In the genomic region with DNA sequence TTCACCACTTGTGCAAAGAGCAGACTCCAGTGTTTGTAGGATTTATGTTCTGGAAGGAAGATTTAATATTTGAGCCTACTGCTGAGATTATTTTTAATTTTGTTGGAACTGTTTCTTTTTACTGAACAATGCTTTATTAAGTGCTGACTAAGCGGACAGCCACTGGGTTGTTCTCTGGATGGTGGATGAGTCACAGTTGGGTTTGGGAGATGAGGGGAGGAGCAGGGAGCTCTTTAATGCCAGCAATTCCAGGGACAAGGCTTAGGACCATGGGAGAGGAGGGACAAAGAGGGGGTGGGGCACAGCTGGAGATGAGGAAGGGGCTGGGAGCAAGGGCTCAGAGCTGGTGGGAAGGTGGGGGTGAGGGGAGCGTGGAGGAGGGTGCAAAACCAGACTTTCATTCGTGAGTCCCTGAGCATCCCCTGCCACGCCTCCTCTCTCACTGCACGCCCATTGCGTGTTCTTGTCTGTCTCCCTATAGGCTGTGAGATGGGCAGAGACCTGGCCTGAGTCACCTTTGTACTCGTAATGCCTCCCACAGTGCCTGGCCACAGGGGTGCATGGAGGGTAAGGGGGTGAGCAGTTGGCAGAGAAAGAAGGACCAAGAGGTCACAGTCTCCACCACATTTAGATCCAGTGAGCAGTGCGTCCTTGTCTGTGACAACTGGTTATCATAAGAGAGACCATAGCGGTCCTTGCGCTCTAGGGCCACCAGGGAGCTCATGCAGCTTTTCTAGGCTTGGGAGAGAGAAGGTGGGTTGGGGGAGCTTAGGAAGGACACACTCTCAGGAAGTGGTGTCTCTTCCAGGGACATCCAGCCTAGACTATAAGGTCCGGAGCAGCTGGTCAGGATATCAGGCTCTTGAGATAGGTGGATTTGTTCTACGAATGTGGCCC, we compare ENCODE assay signal across 11 cellular contexts. TPM values are rescaled to one million over a fixed set of nuclear protein-coding genes. Genes with fewer than 3 reads are reported as not detected.
DNase-seq lines count a peak whose midpoint lies in the region; ATAC-seq, FAIRE-seq and TF ChIP-seq lines count a peak whose summit lies in the region.
"Had no signal": no experiment of that assay in that cellular context is flagged by ENCODE, and none has a peak within 500 bp of the region (broad histone marks: within the 10 kb centered on the region; RNA-seq: fewer than 3 reads in every experiment).

No MANE protein-coding gene starts in this region.

- H3K36me3 Mint-ChIP-seq in glutamatergic neuron (ENCODE audit: unreplicated experiment), result no peaks in the 10 kb centered on the region
- no peaks in the 10 kb centered on the region for H3K36me3 Mint-ChIP-seq in CD8-positive, alpha-beta memory T cell

- FAIRE-seq in HepG2 (lab: Jason Lieb, UNC), result no peak

- intact Hi-C loops in HepG2 (cut with micrococcal nuclease; ENCODE audit: unreplicated experiment) (no loop called here), right lobe of liver (cut with DNase I) (loop anchor here in 1 of 2 donors (5.0 kb wide), 1 partner anchor 109 kb away; no protein-coding TSS in a partner anchor)

- no peaks in the 10 kb centered on the region for H3K36me3 ChIP-seq in HepG2 (replicated peaks in 1 of 2; ENCODE audit: control insufficient read depth in 1 of 2, insufficient read depth in 2 of 2, low read length in 2 of 2)
- H3K36me3 ChIP-seq in right lobe of liver, result no peaks in the 10 kb centered on the region
- no peaks in the 10 kb centered on the region for H3K36me3 ChIP-seq in CD8-positive, alpha-beta memory T cell (ENCODE audit: insufficient read depth, low read length)
- H3K36me3 ChIP-seq: BLaER1 treated with 17β-estradiol and CSF1 and Interleukin-3, amounts not matched to agents 10 nM and 100 nM; lower lobe of right lung had no signal

- H3K4me1 ChIP-seq in HepG2 (ENCODE audit: insufficient read depth, low read length) (peaks cover 29% of the 10 kb centered on the region), right lobe of liver (no peaks in the 10 kb centered on the region)
- no peaks in the 10 kb centered on the region for H3K4me1 ChIP-seq in CD8-positive, alpha-beta memory T cell (ENCODE audit: insufficient read depth, low read length)

- no peak overlapping the region for H3K9ac ChIP-seq in HepG2 (ENCODE audit: insufficient read depth, low read depth, low read length)
- H3K9ac ChIP-seq: BLaER1 treated with 17β-estradiol and CSF1 and Interleukin-3, amounts not matched to agents 10 nM and 100 nM had no signal

- POLR2A ChIA-PET in HepG2 (lab: Yijun Ruan, JAX), result interaction anchor here (1.4 kb wide), 1 partner anchor 48 kb away, joined by 3 read pairs; the partner anchor contains the start of gene STK11IP
- POLR2A ChIA-PET in CD8-positive, alpha-beta memory T cell (lab: Charles Lee), result no interaction called here

- TF ChIP-seq POLR2A in HepG2 (IDR thresholded peaks at IDR 0.05; ENCODE audit: insufficient read depth in 1 of 2, low read depth in 2 of 2, low read length in 2 of 2) (no peak), right lobe of liver (IDR thresholded peaks at IDR 0.05) (no peak)

- no peaks in the 10 kb centered on the region for H4K20me1 ChIP-seq in HepG2 (ENCODE audit: insufficient read depth, low read length)

- no peak for ATAC-seq in HepG2
- no peak for ATAC-seq in right lobe of liver

- peaks cover 3% of the 10 kb centered on the region for H3K27me3 Mint-ChIP-seq in glutamatergic neuron (ENCODE audit: unreplicated experiment)
- peaks cover 18 to 62% of the 10 kb centered on the region in 2 donors for H3K27me3 Mint-ChIP-seq in CD8-positive, alpha-beta memory T cell

- no peak for TF ChIP-seq RAD21 in HepG2 (CRISPR knock-in tag; IDR thresholded peaks at IDR 0.05)

- in situ Hi-C loops in HepG2 (cut with HindIII; ENCODE audit: extremely low pct_ligation_motif_present, low pct_unique_long_range_greater_than_20kb), result no loop called here

- H3K4me2 ChIP-seq in HepG2 (ENCODE audit: low read depth, low read length), result no peak overlapping the region

- peaks cover 4% of the 10 kb centered on the region for H3K9me3 Mint-ChIP-seq in glutamatergic neuron (ENCODE audit: unreplicated experiment)
- H3K9me3 Mint-ChIP-seq in CD8-positive, alpha-beta memory T cell, result no peaks in the 10 kb centered on the region

- TF ChIP-seq EP300 in HepG2 (IDR thresholded peaks at IDR 0.05; ENCODE audit: low read depth in 2 of 2, low read length in 2 of 2) (no peak), HepG2 (CRISPR knock-in tag; IDR thresholded peaks at IDR 0.05; ENCODE audit: borderline replicate concordance) (no peak)

- BruUV-seq in HepG2 (replicated peaks; lab: Mats Ljungman, UMichigan), result no TSS peak

- H3K4me3 ChIP-seq in HepG2 (replicated peaks in 1 of 3; ENCODE audit: insufficient read depth in 1 of 3, low read depth in 2 of 3, low read length in 3 of 3) (no peak overlapping the region), right lobe of liver (no peak overlapping the region), coronary artery (no peak overlapping the region)
- no peak overlapping the region for H3K4me3 ChIP-seq in CD8-positive, alpha-beta memory T cell (ENCODE audit: low read length)
- H3K4me3 ChIP-seq: BLaER1 treated with 17β-estradiol and CSF1 and Interleukin-3, amounts not matched to agents 10 nM and 100 nM; lower lobe of right lung had no signal

- DNase-seq in HepG2 (ENCODE audit: low spot score) (peak; percentile 37), right lobe of liver (no peak), coronary artery (ENCODE audit: low spot score) (no peak), kidney tubule cell (ENCODE audit: low spot score) (peak; percentile 65), glutamatergic neuron (no peak), NCI-H69 (lab: John Stamatoyannopoulos, UW) (no peak), NCI-H146 treated with DMSO at 0.1 percent for 48 hours (lab: John Stamatoyannopoulos, UW; ENCODE audit: unreplicated experiment) (no peak)
- no peak for DNase-seq in CD8-positive, alpha-beta memory T cell
- DNase-seq: NCI-H187 had no signal

- no peak overlapping the region for H3K27ac ChIP-seq in HepG2 (ENCODE audit: extremely low read length, insufficient read depth, low read length)
- H3K27ac ChIP-seq in right lobe of liver, result no peak overlapping the region
- peak overlapping the region; percentile 24 to 73 for H3K27ac ChIP-seq in coronary artery
- no peak overlapping the region for H3K27ac ChIP-seq in CD8-positive, alpha-beta memory T cell (ENCODE audit: low read depth, low read length)
- H3K27ac ChIP-seq: BLaER1 treated with 17β-estradiol and CSF1 and Interleukin-3, amounts not matched to agents 10 nM and 100 nM had no signal

- CTCF ChIA-PET in HepG2 (lab: Yijun Ruan, JAX; ENCODE audit: low intra/inter-chr PET ratio, low total read pairs), result no interaction called here
- CTCF ChIA-PET in CD8-positive, alpha-beta memory T cell (lab: Charles Lee), result interaction anchor here (1.8 kb wide), 1 partner anchor 105 kb away, joined by 7 read pairs; no protein-coding TSS in a partner anchor

- no peak for TF ChIP-seq CTCF in HepG2 (CRISPR knock-in tag; IDR thresholded peaks at IDR 0.05)
- TF ChIP-seq CTCF in right lobe of liver (IDR thresholded peaks at IDR 0.05), result no peak
- TF ChIP-seq CTCF in coronary artery (IDR thresholded peaks at IDR 0.05), result no peak
- TF ChIP-seq CTCF in glutamatergic neuron (IDR thresholded peaks at IDR 0.05; ENCODE audit: partially characterized antibody, unreplicated experiment), result no peak

- no peaks in the 10 kb centered on the region for H3K9me3 ChIP-seq in HepG2 (ENCODE audit: low read length)
- no peaks in the 10 kb centered on the region for H3K9me3 ChIP-seq in right lobe of liver
- H3K9me3 ChIP-seq in CD8-positive, alpha-beta memory T cell (ENCODE audit: low read length), result no peaks in the 10 kb centered on the region
- H3K9me3 ChIP-seq: BLaER1 treated with 17β-estradiol and CSF1 and Interleukin-3, amounts not matched to agents 10 nM and 100 nM; lower lobe of right lung had no signal

- H3K4me1 Mint-ChIP-seq in glutamatergic neuron (ENCODE audit: low read depth, unreplicated experiment), result peaks cover 14% of the 10 kb centered on the region
- peaks cover 4 to 7% (median 7%) of the 10 kb centered on the region in 3 donors for H3K4me1 Mint-ChIP-seq in CD8-positive, alpha-beta memory T cell

- H3K4me3 Mint-ChIP-seq in glutamatergic neuron (ENCODE audit: unreplicated experiment), result no peak overlapping the region
- no peak overlapping the region for H3K4me3 Mint-ChIP-seq in CD8-positive, alpha-beta memory T cell

- WGBS in HepG2 (ENCODE audit: low lambda C conversion rate), result 28% methylated on average over 12 of the region's 12 CpGs
- WGBS in right lobe of liver (ENCODE audit: insufficient coverage, low coverage, low lambda C conversion rate, missing lambda C conversion rate), result 65% methylated on average over 9 of the region's 12 CpGs

- no peak overlapping the region for H2AFZ ChIP-seq in HepG2 (ENCODE audit: low read length)

- no peaks in the 10 kb centered on the region for H3K79me2 ChIP-seq in HepG2 (ENCODE audit: insufficient read depth, low read length)

- peaks cover 7 to 60% of the 10 kb centered on the region in 2 experiments for H3K27me3 ChIP-seq in HepG2 (ENCODE audit: control insufficient read depth in 1 of 2, insufficient read depth in 2 of 2, low read length in 2 of 2)
- H3K27me3 ChIP-seq in right lobe of liver, result no peaks in the 10 kb centered on the region
- peaks cover 5% of the 10 kb centered on the region for H3K27me3 ChIP-seq in CD8-positive, alpha-beta memory T cell (ENCODE audit: insufficient read depth, low read length, poor library complexity, severe bottlenecking)

- no peak overlapping the region for H3K27ac Mint-ChIP-seq in glutamatergic neuron (ENCODE audit: unreplicated experiment)
- H3K27ac Mint-ChIP-seq in CD8-positive, alpha-beta memory T cell, result no peak overlapping the region

RNA-seq across cellular contexts. Expression of gene SLC4A3, which starts 18.4 kb away (rescaled TPM):
- total RNA-seq in HepG2 (2016; rRNA removed; fragmentation: Illumina TruSeq; extraction: Trizol) (0.10 and 0.18 TPM in 2 replicates), right lobe of liver (under 1 TPM in 5 of 6 experiments, not detected in 1; 0.14 to 0.42 (median 0.27) TPM), glutamatergic neuron (ENCODE audit: unreplicated experiment) (24.4 TPM)
- total RNA-seq in HepG2 (2016; cell fraction: cytosol; rRNA removed; fragmentation: Illumina TruSeq; extraction: Trizol; ENCODE audit: low read depth), result not detected in 2 replicates
- 0.13 and 0.22 TPM in 2 replicates for total RNA-seq in HepG2 (2016; cell fraction: insoluble cytoplasmic fraction; rRNA removed; fragmentation: Illumina TruSeq; extraction: Trizol)
- total RNA-seq in HepG2 (2016; cell fraction: membrane; rRNA removed; fragmentation: Illumina TruSeq; extraction: Trizol), result not detected in 2 replicates
- total RNA-seq in HepG2 (2016; cell fraction: nucleus; rRNA removed; fragmentation: Illumina TruSeq; extraction: Trizol), result 0.22 and 0.53 TPM in 2 replicates
- 0.95 and 1.2 TPM in 2 replicates for polyA plus RNA-seq in HepG2 (2011; rRNA removed)
- polyA plus RNA-seq in HepG2 (2011; cell fraction: cytosol; rRNA removed), result 0.55 and 0.62 TPM in 2 replicates
- 10.4 and 15.1 TPM in 2 replicates for polyA plus RNA-seq in HepG2 (2011; cell fraction: nucleus; rRNA removed)
- polyA plus RNA-seq in HepG2 (2012), result 0.32 and 0.75 TPM in 2 replicates
- polyA plus RNA-seq in HepG2 (2016; cell fraction: cytosol; fragmentation: Illumina TruSeq; extraction: Trizol; ENCODE audit: low read depth), result 0.05 TPM in 1 of 2 replicates, not detected in the other
- 0.17 TPM in 1 of 2 replicates, not detected in the other for polyA plus RNA-seq in HepG2 (2016; cell fraction: insoluble cytoplasmic fraction; fragmentation: Illumina TruSeq; extraction: Trizol; ENCODE audit: low read depth)
- 0.13 TPM in 1 of 2 replicates, not detected in the other for polyA plus RNA-seq in HepG2 (2016; cell fraction: membrane; fragmentation: Illumina TruSeq; extraction: Trizol; ENCODE audit: low read depth)
- polyA plus RNA-seq in HepG2 (2016; cell fraction: nucleus; fragmentation: Illumina TruSeq; extraction: Trizol; ENCODE audit: insufficient read depth, low read depth), result 0.52 and 0.57 TPM in 2 replicates
- 1.2 TPM in 1 of 2 replicates, not detected in the other for polyA minus RNA-seq in HepG2 (2011; rRNA and poly(A)+ RNA removed; ENCODE audit: low replicate concordance)
- 0.70 TPM in 1 of 2 replicates, not detected in the other for polyA minus RNA-seq in HepG2 (2011; cell fraction: cytosol; rRNA and poly(A)+ RNA removed)
- 2.1 and 2.6 TPM in 2 replicates for polyA minus RNA-seq in HepG2 (2011; cell fraction: nucleus; rRNA and poly(A)+ RNA removed)
- total RNA-seq in CD8-positive, alpha-beta memory T cell, result under 1 TPM in 1 of 2 experiments, not detected in 1; 0.13 TPM
- polyA plus RNA-seq in CD8-positive, alpha-beta memory T cell, result not detected

RNA-seq across cellular contexts. Expression of gene STK11IP, which starts 48.2 kb away (rescaled TPM):
- 5.6 and 12.8 TPM in 2 replicates for total RNA-seq in HepG2 (2016; rRNA removed; fragmentation: Illumina TruSeq; extraction: Trizol)
- 3.5 and 4.7 TPM in 2 replicates for total RNA-seq in HepG2 (2016; cell fraction: cytosol; rRNA removed; fragmentation: Illumina TruSeq; extraction: Trizol; ENCODE audit: low read depth)
- total RNA-seq in HepG2 (2016; cell fraction: insoluble cytoplasmic fraction; rRNA removed; fragmentation: Illumina TruSeq; extraction: Trizol), result 5.0 and 14.2 TPM in 2 replicates
- 2.7 and 3.2 TPM in 2 replicates for total RNA-seq in HepG2 (2016; cell fraction: membrane; rRNA removed; fragmentation: Illumina TruSeq; extraction: Trizol)
- total RNA-seq in HepG2 (2016; cell fraction: nucleus; rRNA removed; fragmentation: Illumina TruSeq; extraction: Trizol), result 20.7 and 21.9 TPM in 2 replicates
- polyA plus RNA-seq in HepG2 (2011; rRNA removed), result 24.0 and 30.2 TPM in 2 replicates
- polyA plus RNA-seq in HepG2 (2011; cell fraction: cytosol; rRNA removed), result 5.6 and 8.5 TPM in 2 replicates
- polyA plus RNA-seq in HepG2 (2011; cell fraction: nucleus; rRNA removed), result 272 and 337 TPM in 2 replicates
- polyA plus RNA-seq in HepG2 (2012), result 18.1 and 20.5 TPM in 2 replicates
- polyA plus RNA-seq in HepG2 (2016; cell fraction: cytosol; fragmentation: Illumina TruSeq; extraction: Trizol; ENCODE audit: low read depth), result 0.70 and 0.72 TPM in 2 replicates
- 3.7 and 5.6 TPM in 2 replicates for polyA plus RNA-seq in HepG2 (2016; cell fraction: insoluble cytoplasmic fraction; fragmentation: Illumina TruSeq; extraction: Trizol; ENCODE audit: low read depth)
- 1.2 TPM in 2 replicates for polyA plus RNA-seq in HepG2 (2016; cell fraction: membrane; fragmentation: Illumina TruSeq; extraction: Trizol; ENCODE audit: low read depth)
- 44.8 and 52.7 TPM in 2 replicates for polyA plus RNA-seq in HepG2 (2016; cell fraction: nucleus; fragmentation: Illumina TruSeq; extraction: Trizol; ENCODE audit: insufficient read depth, low read depth)
- polyA minus RNA-seq in HepG2 (2011; rRNA and poly(A)+ RNA removed; ENCODE audit: low replicate concordance), result 23.0 and 45.7 TPM in 2 replicates
- polyA minus RNA-seq in HepG2 (2011; cell fraction: cytosol; rRNA and poly(A)+ RNA removed), result 8.2 and 10.4 TPM in 2 replicates
- polyA minus RNA-seq in HepG2 (2011; cell fraction: nucleus; rRNA and poly(A)+ RNA removed), result 52.1 and 52.7 TPM in 2 replicates
- 10 to 100 TPM in 1 of 6 experiments, 1 to 10 TPM in 5; 3.6 to 10.8 (median 6.6) TPM for total RNA-seq in right lobe of liver
- 34.5 TPM for total RNA-seq in glutamatergic neuron (ENCODE audit: unreplicated experiment)
- total RNA-seq in CD8-positive, alpha-beta memory T cell, result 10 to 100 TPM; 26.2 to 32.2 TPM
- 12.6 TPM for polyA plus RNA-seq in CD8-positive, alpha-beta memory T cell

Comparison
In these comparisons a context has a peak if more than half of its experiments do, and no peak if none do; other contexts are left out.
1. DNase-seq: peak in HepG2 (single experiment) and kidney tubule cell (single experiment); none in right lobe of liver (0 of 3), coronary artery (single experiment), glutamatergic neuron (single experiment), CD8-positive, alpha-beta memory T cell (0 of 5), NCI-H69 (single experiment) and NCI-H146 treated with DMSO at 0.1 percent for 48 hours (single experiment).
2. H3K27ac ChIP-seq: peak in coronary artery (2 of 2); none in HepG2 (single experiment), right lobe of liver (0 of 3) and CD8-positive, alpha-beta memory T cell (single experiment).
3. RNA of gene SLC4A3, which starts 18.4 kb away (total RNA-seq): 24.4 TPM in glutamatergic neuron (single experiment); 0.14 to 0.42 TPM in right lobe of liver, 0.10 to 0.53 TPM in HepG2 and 0.13 TPM in CD8-positive, alpha-beta memory T cell; every median in the first group is over 10 times any median in the second.